ENCODE assay signal across 10 cellular contexts in the genomic region with DNA sequence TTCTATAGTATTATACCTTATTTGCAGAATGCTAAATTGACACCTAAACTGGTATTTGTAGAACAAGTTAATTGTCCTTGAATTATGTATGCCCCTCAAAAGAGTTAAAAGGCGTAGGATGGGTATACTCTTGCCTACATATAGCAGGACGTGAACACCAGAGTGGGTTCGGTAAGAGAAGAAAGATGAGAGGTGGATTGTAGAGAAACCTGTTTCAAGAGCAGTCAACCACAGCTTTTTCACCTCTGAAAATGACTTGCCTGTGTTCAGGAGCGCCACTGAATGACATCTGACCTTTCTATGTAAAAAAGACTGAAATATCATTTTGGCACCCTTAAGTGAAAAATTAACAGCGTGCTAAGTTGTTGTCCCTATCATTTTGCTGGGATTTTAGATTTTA.
DNase-seq lines count a peak whose midpoint lies in the region; ATAC-seq and TF ChIP-seq lines count a peak whose summit lies in the region.
"Had no signal": no experiment of that assay in that cellular context is flagged by ENCODE, and none has a peak within 500 bp of the region (broad histone marks: within the 10 kb centered on the region; RNA-seq: fewer than 3 reads in every experiment).

No MANE protein-coding gene starts in this region.

- peak overlapping the region; percentile 40 for H3K27ac ChIP-seq in effector memory CD4-positive, alpha-beta T cell (ENCODE audit: insufficient read depth, low read length, poor library complexity, severe bottlenecking)
- H3K27ac ChIP-seq in RWPE1, result no peak overlapping the region
- H3K27ac ChIP-seq: HL-60 had no signal

- H3K27me3 ChIP-seq in effector memory CD4-positive, alpha-beta T cell (replicated peaks; ENCODE audit: control insufficient read depth, insufficient read depth, low read length, poor library complexity, severe bottlenecking), result no peaks in the 10 kb centered on the region

- no peak for TF ChIP-seq CTCF in RWPE1 (conservative IDR thresholded peaks at IDR 0.05; ENCODE audit: low read depth)

- H3K9me3 ChIP-seq in effector memory CD4-positive, alpha-beta T cell (ENCODE audit: control insufficient read depth, low read length), result no peaks in the 10 kb centered on the region

- CTCF ChIA-PET in RWPE1 (lab: Yijun Ruan, JAX), result no interaction called here

- DNase-seq in DMS79 treated with DMSO at 0.1 percent for 48 hours (lab: John Stamatoyannopoulos, UW), result peak; percentile 16
- no peak for DNase-seq in DMS79 (lab: John Stamatoyannopoulos, UW)
- DNase-seq in effector memory CD4-positive, alpha-beta T cell, result no peak
- DNase-seq in RWPE1 (ENCODE audit: low spot score), result no peak
- no peak for DNase-seq in NCI-H2171 treated with DMSO at 0.1 percent for 48 hours (lab: John Stamatoyannopoulos, UW)
- no peak for DNase-seq in NCI-H524 treated with DMSO at 0.1 percent for 48 hours (lab: John Stamatoyannopoulos, UW)
- DNase-seq: NCI-H446 had no signal

- POLR2A ChIA-PET in RWPE1 (lab: Yijun Ruan, JAX; ENCODE audit: low non-redundant PET), result no interaction called here

- ATAC-seq in GM21526 (IDR thresholded peaks at IDR 0.05; ENCODE audit: low FRiP score, unreplicated experiment), result peak; percentile 31
- ATAC-seq in HG03439 (IDR thresholded peaks at IDR 0.05; ENCODE audit: unreplicated experiment), result peak; percentile 26

- no peak overlapping the region for H3K4me3 ChIP-seq in effector memory CD4-positive, alpha-beta T cell (ENCODE audit: insufficient read depth, low read depth, low read length, poor library complexity, severe bottlenecking)

- no peaks in the 10 kb centered on the region for H3K36me3 ChIP-seq in effector memory CD4-positive, alpha-beta T cell (ENCODE audit: control insufficient read depth, insufficient read depth, low read length)

- peaks cover 14% of the 10 kb centered on the region for H3K4me1 ChIP-seq in effector memory CD4-positive, alpha-beta T cell (ENCODE audit: control insufficient read depth, insufficient read depth, low read length, poor library complexity, severe bottlenecking)
